In the genomic region with DNA sequence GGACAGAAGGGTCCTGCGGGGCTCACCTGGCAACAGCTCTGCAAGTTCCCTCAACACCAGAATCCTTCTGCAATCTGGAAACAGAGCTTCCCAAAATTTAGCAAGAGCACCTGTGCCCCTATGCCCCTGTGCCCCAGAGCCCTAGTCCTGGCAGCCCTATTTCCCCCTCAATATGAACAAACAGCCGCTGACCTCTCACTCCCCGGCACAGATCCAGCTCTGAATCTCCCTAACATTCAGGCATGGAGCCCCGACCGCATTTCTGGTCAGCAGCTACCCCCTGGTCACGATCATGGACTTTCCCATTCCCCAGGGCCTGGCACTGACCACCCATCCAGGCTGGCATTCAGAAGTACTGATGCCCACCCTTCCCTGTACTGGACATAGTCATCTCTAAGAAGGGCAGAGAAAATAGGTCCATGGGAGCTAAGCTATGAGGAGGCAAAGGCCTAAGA, we compare ENCODE assay signal across 1 cellular context.
TF ChIP-seq lines count a peak whose summit lies in the region.

No MANE protein-coding gene starts in this region.

TF ChIP-seq in H1, 55 proteins besides CTCF, POLR2A, EP300 and RAD21 (continued from another document):
- no peak for TF ChIP-seq TEAD4 (IDR thresholded peaks at IDR 0.05; ENCODE audit: low read depth, low read length)
